Comparison of ENCODE assay signal across 8 cellular contexts in the genomic region with DNA sequence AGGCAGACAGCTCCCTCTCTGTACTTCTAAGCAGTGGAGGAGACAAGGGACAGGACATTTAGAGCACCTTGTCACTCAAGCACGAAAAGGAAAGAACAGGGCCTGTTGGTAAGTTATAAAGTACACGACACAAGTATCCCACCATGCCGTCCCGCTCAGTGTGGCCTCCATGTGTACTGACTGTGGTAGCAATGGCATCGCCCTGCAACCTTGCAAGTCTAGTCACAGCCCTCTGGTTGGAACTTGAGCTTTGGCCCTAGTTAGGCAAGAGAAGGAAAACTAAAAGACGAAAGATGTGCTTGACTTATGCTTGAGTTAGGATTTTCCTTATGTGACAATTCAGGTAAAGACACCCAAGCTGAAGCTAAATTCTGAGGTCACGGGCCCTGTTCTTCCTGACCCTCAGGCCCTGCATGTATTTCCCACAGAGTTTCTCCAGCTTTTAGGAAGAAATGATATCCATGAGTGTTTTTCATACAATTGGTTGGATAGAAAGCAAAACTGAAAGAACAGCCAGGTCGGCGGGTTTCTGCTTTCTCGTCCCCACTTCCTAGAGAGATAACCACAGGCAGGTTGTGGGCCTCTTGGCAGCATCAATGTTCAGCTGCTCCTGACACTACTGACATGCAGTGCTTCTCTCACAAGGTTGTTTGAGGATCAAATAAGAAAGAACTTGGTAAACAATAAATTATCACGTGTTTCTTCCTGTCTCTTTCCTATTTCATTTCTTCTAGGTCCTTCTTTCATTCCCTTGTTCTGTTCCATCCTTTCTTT.
DNase-seq lines count a peak whose midpoint lies in the region; ATAC-seq lines count a peak whose summit lies in the region.

No MANE protein-coding gene starts in this region.

- peak; percentile 13 for DNase-seq in T-helper 9 cell
- peak; percentile 2 for DNase-seq in stimulated activated CD4-positive, alpha-beta T cell treated with anti-CD3 and anti-CD28 coated beads, Interleukin-2, amount 100 ng/mL, for 4 hours (ENCODE audit: low read depth)
- DNase-seq in NCI-H2227 treated with DMSO at 0.1 percent for 48 hours (lab: John Stamatoyannopoulos, UW), result no peak
- no peak for DNase-seq in islet precursor cell
- DNase-seq in retina, result no peak
- DNase-seq in activated CD4-positive, CD25-positive, alpha-beta regulatory T cell (lab: John Stamatoyannopoulos, UW), result no peak

- ATAC-seq in GM19035 (IDR thresholded peaks at IDR 0.05; ENCODE audit: unreplicated experiment) (peak; percentile 82), HG02938 (IDR thresholded peaks at IDR 0.05; ENCODE audit: unreplicated experiment) (peak; percentile 94)

Comparison
In these comparisons a context has a peak if more than half of its experiments do, and no peak if none do; other contexts are left out.
1. DNase-seq: peak in T-helper 9 cell (single experiment) and stimulated activated CD4-positive, alpha-beta T cell treated with anti-CD3 and anti-CD28 coated beads, Interleukin-2, amount 100 ng/mL, for 4 hours (single experiment); none in NCI-H2227 treated with DMSO at 0.1 percent for 48 hours (single experiment), islet precursor cell (single experiment), retina (single experiment) and activated CD4-positive, CD25-positive, alpha-beta regulatory T cell (0 of 4).